Comparison of ENCODE assay signal across 13 cellular contexts in the genomic region with DNA sequence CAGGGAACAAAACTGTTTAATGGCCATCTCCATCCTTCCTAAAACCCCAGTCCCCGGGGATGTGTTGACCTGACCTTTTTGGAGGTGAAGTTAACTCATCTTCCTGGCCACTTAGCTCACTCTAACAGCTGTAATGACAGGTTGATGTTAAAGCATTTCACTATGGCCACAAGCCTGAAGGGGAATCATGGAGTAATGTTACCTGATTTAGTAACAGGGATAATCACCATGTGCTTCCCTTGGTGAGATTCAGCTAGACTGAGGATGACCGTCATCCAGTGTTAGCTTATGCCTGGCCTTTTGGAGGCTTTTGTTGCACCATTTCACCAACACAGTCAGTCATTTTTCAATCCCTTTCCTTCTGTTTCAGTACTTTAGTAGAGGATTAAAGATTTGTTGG.
A peak's percentile ranks its signal among the peaks of the same experiment; 100 is the strongest.
DNase-seq lines count a peak whose midpoint lies in the region; ATAC-seq and TF ChIP-seq lines count a peak whose summit lies in the region.
"Had no signal": no experiment of that assay in that cellular context is flagged by ENCODE, and none has a peak within 500 bp of the region (broad histone marks: within the 10 kb centered on the region; RNA-seq: fewer than 3 reads in every experiment).

No MANE protein-coding gene starts in this region.

- H3K27ac ChIP-seq in heart right ventricle (no peak overlapping the region), caudate nucleus (ENCODE audit: low read depth, low read length) (peak overlapping the region; percentile 83), psoas muscle (peak overlapping the region; percentile 80)
- H3K27ac ChIP-seq: C4-2B had no signal

- peaks cover 0 to 95% (median 14%) of the 10 kb centered on the region in 9 donors for H3K36me3 ChIP-seq in heart right ventricle
- H3K36me3 ChIP-seq in psoas muscle (ENCODE audit: insufficient read depth in 1 of 2, low read depth in 1 of 2) = peaks cover 0 to 37% of the 10 kb centered on the region in 2 donors
- H3K36me3 ChIP-seq: BE2C had no signal

- no peak for TF ChIP-seq CTCF in heart right ventricle (IDR thresholded peaks at IDR 0.05)
- no peak for TF ChIP-seq CTCF in psoas muscle (IDR thresholded peaks at IDR 0.05)
- no peak for TF ChIP-seq CTCF in GM13976 (IDR thresholded peaks at IDR 0.05; ENCODE audit: borderline replicate concordance, control extremely low read depth, extremely low read depth, insufficient read depth, missing control alignments)

- 58 to 65% methylated on average over 2 of the region's 2 CpGs for WGBS in heart right ventricle, 2 donors
- WGBS in psoas muscle, 3 donors = 29 to 37% (median 29%) methylated on average over 2 of the region's 2 CpGs

- H3K9me3 ChIP-seq in heart right ventricle = no peaks in the 10 kb centered on the region
- no peaks in the 10 kb centered on the region for H3K9me3 ChIP-seq in psoas muscle
- H3K9me3 ChIP-seq: BE2C, HAP-1 had no signal

- ATAC-seq in heart right ventricle = peak in 6 of 8 donors; percentile 43 to 88 (median 72)
- ATAC-seq in psoas muscle = peak; percentile 97 to 99 (median 98)
- no peak for ATAC-seq in GM18861 (IDR thresholded peaks at IDR 0.05; ENCODE audit: unreplicated experiment)
- ATAC-seq: GM12878 had no signal

- no peak for DNase-seq in heart right ventricle
- no peak for DNase-seq in cardiac septum (ENCODE audit: low spot score)
- DNase-seq in caudate nucleus (lab: John Stamatoyannopoulos, UW) = no peak
- DNase-seq in psoas muscle = no peak
- no peak for DNase-seq in GM13976 (ENCODE audit: low spot score)
- DNase-seq in NCI-H1930 (lab: John Stamatoyannopoulos, UW) = no peak
- DNase-seq: BE2C; CD4-positive, alpha-beta memory T cell; DMS79 had no signal

- H3K4me1 ChIP-seq in heart right ventricle = peaks cover 0 to 8% (median 0%) of the 10 kb centered on the region in 9 donors
- no peaks in the 10 kb centered on the region for H3K4me1 ChIP-seq in psoas muscle
- H3K4me1 ChIP-seq: BE2C, HAP-1 had no signal

- intact Hi-C loops in heart right ventricle (cut with DNase I) (loop anchor here in 1 of 10 donors (5.0 kb wide), 1 partner anchor 413 kb away; no protein-coding TSS in a partner anchor), cardiac septum (cut with DNase I) (no loop called here), psoas muscle (cut with DNase I) (loop anchor here in 1 of 2 donors (1.0 to 10.0 kb wide), 2 partner anchors 131 to 394 kb away; no protein-coding TSS in a partner anchor)

- H3K4me3 ChIP-seq in heart right ventricle (no peak overlapping the region), psoas muscle (no peak overlapping the region)
- H3K4me3 ChIP-seq: GM12878, HAP-1 had no signal

- no peaks in the 10 kb centered on the region for H3K27me3 ChIP-seq in heart right ventricle
- H3K27me3 ChIP-seq in psoas muscle (ENCODE audit: insufficient read depth in 3 of 3, low read length in 2 of 3) = no peaks in the 10 kb centered on the region
- H3K27me3 ChIP-seq: BE2C had no signal

- in situ Hi-C loops in GM13976 (cut with MboI; ENCODE audit: low sequenced_read_pairs, unreplicated experiment) = no loop called here

Comparison
In these comparisons a context has a peak if more than half of its experiments do, and no peak if none do; other contexts are left out.
1. H3K27ac ChIP-seq: peak in caudate nucleus (single experiment) and psoas muscle (single experiment); none in heart right ventricle (0 of 10).